ENCODE assay signal across 19 cellular contexts in the genomic region with DNA sequence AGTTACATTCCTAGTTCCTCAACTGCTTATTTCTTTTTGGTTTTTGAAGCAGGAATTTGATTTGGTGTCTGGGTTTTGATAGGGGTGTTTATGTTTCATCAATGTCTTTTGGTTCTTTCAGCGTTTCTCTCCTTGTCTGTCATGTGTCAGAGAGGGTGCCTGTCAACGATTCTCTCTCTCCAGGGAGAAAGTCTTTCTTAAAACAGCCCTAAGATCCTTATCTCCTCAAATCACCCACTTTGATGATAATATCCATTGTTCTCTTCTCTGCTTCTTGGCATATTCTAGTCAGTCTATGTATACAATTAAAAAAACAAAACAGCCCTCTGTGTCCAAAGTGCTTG.
DNase-seq lines count a peak whose midpoint lies in the region; ATAC-seq, FAIRE-seq and TF ChIP-seq lines count a peak whose summit lies in the region.
"Had no signal": no experiment of that assay in that cellular context is flagged by ENCODE, and none has a peak within 500 bp of the region (broad histone marks: within the 10 kb centered on the region; RNA-seq: fewer than 3 reads in every experiment).

No MANE protein-coding gene starts in this region.

- H3K4me1 Mint-ChIP-seq in chondrocyte (ENCODE audit: low read depth): peaks cover 62% of the 10 kb centered on the region
- H3K4me1 Mint-ChIP-seq in neural progenitor cell: peaks cover 36% of the 10 kb centered on the region
- H3K4me1 Mint-ChIP-seq: activated CD4-positive, alpha-beta T cell treated with anti-CD3 and anti-CD28 coated beads, Interleukin-2, amount 10 ng/mL, durations not matched to agents 7 days and 5 days; stimulated activated memory B cell treated with anti-CD40 and anti-IgM and Interleukin-4, amounts not matched to agents 10 μg/mL and 1 μg/mL and 100 μg/mL, for 72 hours had no signal

- no peak for TF ChIP-seq RAD21 in HepG2 (CRISPR knock-in tag; IDR thresholded peaks at IDR 0.05)

- TF ChIP-seq POLR2A in HepG2 (IDR thresholded peaks at IDR 0.05; ENCODE audit: insufficient read depth in 1 of 2, low read depth in 2 of 2, low read length in 2 of 2): no peak
- TF ChIP-seq POLR2A in right lobe of liver (IDR thresholded peaks at IDR 0.05): no peak
- no peak for TF ChIP-seq POLR2A in testis (IDR thresholded peaks at IDR 0.05)

- no peaks in the 10 kb centered on the region for H3K9me3 Mint-ChIP-seq in chondrocyte (ENCODE audit: low read depth)
- no peaks in the 10 kb centered on the region for H3K9me3 Mint-ChIP-seq in neural progenitor cell
- H3K9me3 Mint-ChIP-seq: activated CD4-positive, alpha-beta T cell treated with anti-CD3 and anti-CD28 coated beads, Interleukin-2, amount 10 ng/mL, durations not matched to agents 7 days and 5 days; activated naive CD4-positive, alpha-beta T cell treated with anti-CD3 and anti-CD28 coated beads, Interleukin-2, amount 50 U/mL, for 72 hours had no signal

- H3K9me3 ChIP-seq in HepG2 (ENCODE audit: low read length) (no peaks in the 10 kb centered on the region), right lobe of liver (no peaks in the 10 kb centered on the region), neural progenitor cell (ENCODE audit: low read depth) (no peaks in the 10 kb centered on the region), testis (no peaks in the 10 kb centered on the region)
- H3K9me3 ChIP-seq: HAP-1, neutrophil had no signal

- H3K27me3 ChIP-seq in HepG2 (ENCODE audit: control insufficient read depth in 1 of 2, insufficient read depth in 2 of 2, low read length in 2 of 2): no peaks in the 10 kb centered on the region
- no peaks in the 10 kb centered on the region for H3K27me3 ChIP-seq in right lobe of liver
- H3K27me3 ChIP-seq in neural progenitor cell: no peaks in the 10 kb centered on the region
- H3K27me3 ChIP-seq in brain microvascular endothelial cell (replicated peaks): no peaks in the 10 kb centered on the region
- H3K27me3 ChIP-seq in testis: no peaks in the 10 kb centered on the region
- H3K27me3 ChIP-seq: neutrophil had no signal

- WGBS in HepG2 (ENCODE audit: low lambda C conversion rate): 37% methylated on average over 2 of the region's 2 CpGs
- WGBS in right lobe of liver (ENCODE audit: insufficient coverage, low coverage, low lambda C conversion rate, missing lambda C conversion rate): 44% methylated on average over 2 of the region's 2 CpGs
- 49 to 63% methylated on average over 2 of the region's 2 CpGs for WGBS in testis, 2 donors

- H4K20me1 ChIP-seq in HepG2 (ENCODE audit: insufficient read depth, low read length) (peaks cover 90% of the 10 kb centered on the region), neural progenitor cell (ENCODE audit: low read depth) (peaks cover 100% of the 10 kb centered on the region)

- no peak for DNase-seq in HepG2 (ENCODE audit: low spot score)
- no peak for DNase-seq in right lobe of liver
- DNase-seq in chondrocyte (ENCODE audit: low spot score): no peak
- DNase-seq in neural progenitor cell (ENCODE audit: low spot score): no peak
- DNase-seq in D341Med (ENCODE audit: low spot score): no peak
- DNase-seq in brain microvascular endothelial cell: no peak
- no peak for DNase-seq in testis
- no peak for DNase-seq in NCI-H1105 (lab: John Stamatoyannopoulos, UW)
- DNase-seq: activated CD4-positive, alpha-beta T cell treated with anti-CD3 and anti-CD28 coated beads, Interleukin-2, amount 10 ng/mL, durations not matched to agents 7 days and 5 days; activated T-cell treated with anti-CD3 and anti-CD28 coated beads, Interleukin-2, amount 50 U/mL, for 1 hour; effector memory CD4-positive, alpha-beta T cell; NCI-H1092 treated with DMSO at 0.1 percent for 48 hours; NCI-H446; SIG-M5 had no signal

- H3K4me3 ChIP-seq in HepG2 (replicated peaks in 1 of 3; ENCODE audit: insufficient read depth in 1 of 3, low read depth in 2 of 3, low read length in 3 of 3) (no peak overlapping the region; a peak in 1 of 6 replicates), right lobe of liver (no peak overlapping the region), neural progenitor cell (peak overlapping the region; percentile 11), brain microvascular endothelial cell (ENCODE audit: low read depth, low read length) (no peak overlapping the region), testis (no peak overlapping the region)
- H3K4me3 ChIP-seq: HAP-1 had no signal

- H3K4me3 Mint-ChIP-seq in chondrocyte (ENCODE audit: unreplicated experiment) (peak overlapping the region; percentile 14), neural progenitor cell (no peak overlapping the region)
- H3K4me3 Mint-ChIP-seq: activated CD4-positive, alpha-beta T cell treated with anti-CD3 and anti-CD28 coated beads, Interleukin-2, amount 10 ng/mL, durations not matched to agents 7 days and 5 days; stimulated activated memory B cell treated with anti-CD40 and anti-IgM and Interleukin-4, amounts not matched to agents 10 μg/mL and 1 μg/mL and 100 μg/mL, for 72 hours had no signal

- no peak for TF ChIP-seq EP300 in HepG2 (IDR thresholded peaks at IDR 0.05; ENCODE audit: low read depth in 2 of 2, low read length in 2 of 2)
- no peak for TF ChIP-seq EP300 in HepG2 (CRISPR knock-in tag; IDR thresholded peaks at IDR 0.05; ENCODE audit: borderline replicate concordance)

- H3K27ac Mint-ChIP-seq in chondrocyte (ENCODE audit: unreplicated experiment) (peak overlapping the region; percentile 87), neural progenitor cell (no peak overlapping the region)
- H3K27ac Mint-ChIP-seq: activated CD4-positive, alpha-beta T cell treated with anti-CD3 and anti-CD28 coated beads, Interleukin-2, amount 10 ng/mL, durations not matched to agents 7 days and 5 days; activated naive CD4-positive, alpha-beta T cell treated with anti-CD3 and anti-CD28 coated beads, Interleukin-2, amount 50 U/mL, for 72 hours; stimulated activated memory B cell treated with anti-CD40 and anti-IgM and Interleukin-4, amounts not matched to agents 10 μg/mL and 1 μg/mL and 100 μg/mL, for 72 hours had no signal

- H2AFZ ChIP-seq in HepG2 (ENCODE audit: low read length) (no peak overlapping the region), neural progenitor cell (replicated peaks) (no peak overlapping the region)

- no peak overlapping the region for H3K9ac ChIP-seq in HepG2 (ENCODE audit: insufficient read depth, low read depth, low read length)
- H3K9ac ChIP-seq in neural progenitor cell: no peak overlapping the region

- intact Hi-C loops in HepG2 (cut with micrococcal nuclease; ENCODE audit: unreplicated experiment): no loop called here
- intact Hi-C loops in right lobe of liver (cut with DNase I): loop anchor here in 1 of 2 donors (10.0 kb wide), 1 partner anchor 98 kb away; no protein-coding TSS in a partner anchor
- intact Hi-C loops in testis (cut with DNase I; ENCODE audit: low total_unique reads): no loop called here

- H3K4me2 ChIP-seq in HepG2 (ENCODE audit: low read depth, low read length): peak overlapping the region; percentile 40
- peak overlapping the region; percentile 63 for H3K4me2 ChIP-seq in neural progenitor cell

- peaks cover 65% of the 10 kb centered on the region for H3F3A ChIP-seq in neural progenitor cell (ENCODE audit: low read depth)

- peaks cover 59% of the 10 kb centered on the region for H3K4me1 ChIP-seq in HepG2 (ENCODE audit: insufficient read depth, low read length)
- peaks cover 0 to 41% (median 6%) of the 10 kb centered on the region in 4 donors for H3K4me1 ChIP-seq in right lobe of liver
- peaks cover 47% of the 10 kb centered on the region for H3K4me1 ChIP-seq in neural progenitor cell
- H3K4me1 ChIP-seq in testis: peaks cover 15% of the 10 kb centered on the region

- H3K79me2 ChIP-seq in HepG2 (ENCODE audit: insufficient read depth, low read length) (peaks cover 84% of the 10 kb centered on the region), neural progenitor cell (ENCODE audit: low read depth) (peaks cover 98% of the 10 kb centered on the region)

- no peak for FAIRE-seq in HepG2 (lab: Jason Lieb, UNC)
- FAIRE-seq: small intestine had no signal

- H3K36me3 ChIP-seq in HepG2 (replicated peaks in 1 of 2; ENCODE audit: control insufficient read depth in 1 of 2, insufficient read depth in 2 of 2, low read length in 2 of 2) (peaks cover 0 to 9% of the 10 kb centered on the region in 2 experiments; a peak in 4 of 5 replicates), right lobe of liver (no peaks in the 10 kb centered on the region), neural progenitor cell (no peaks in the 10 kb centered on the region), brain microvascular endothelial cell (replicated peaks) (no peaks in the 10 kb centered on the region), testis (ENCODE audit: low read depth, missing control alignments) (no peaks in the 10 kb centered on the region)
- H3K36me3 ChIP-seq: HAP-1, neutrophil had no signal

- H3K36me3 Mint-ChIP-seq in chondrocyte (ENCODE audit: low read depth) (peaks cover 1% of the 10 kb centered on the region), neural progenitor cell (peaks cover 13% of the 10 kb centered on the region)
- H3K36me3 Mint-ChIP-seq: activated naive CD4-positive, alpha-beta T cell treated with anti-CD3 and anti-CD28 coated beads, Interleukin-2, amount 50 U/mL, for 72 hours; stimulated activated memory B cell treated with anti-CD40 and anti-IgM and Interleukin-4, amounts not matched to agents 10 μg/mL and 1 μg/mL and 100 μg/mL, for 72 hours had no signal

- ATAC-seq in HepG2: no peak
- ATAC-seq in right lobe of liver: no peak
- ATAC-seq: activated naive CD4-positive, alpha-beta T cell treated with anti-CD3 and anti-CD28 coated beads, Interleukin-2, amount 50 U/mL, for 72 hours; stimulated activated memory B cell treated with anti-CD40 and anti-IgM and Interleukin-4, amounts not matched to agents 10 μg/mL and 1 μg/mL and 100 μg/mL, for 72 hours had no signal

- BruUV-seq in HepG2 (replicated peaks; lab: Mats Ljungman, UMichigan): no TSS peak

- CTCF ChIA-PET in HepG2 (lab: Yijun Ruan, JAX; ENCODE audit: low intra/inter-chr PET ratio, low total read pairs): no interaction called here

- in situ Hi-C loops in HepG2 (cut with HindIII; ENCODE audit: extremely low pct_ligation_motif_present, low pct_unique_long_range_greater_than_20kb): no loop called here
- in situ Hi-C loops in brain microvascular endothelial cell (cut with HindIII; ENCODE audit: low pct_ligation_motif_present, low sequenced_read_pairs): no loop called here

- POLR2A ChIA-PET in HepG2 (lab: Yijun Ruan, JAX): no interaction called here

- no peak overlapping the region for H3K27ac ChIP-seq in HepG2 (ENCODE audit: extremely low read length, insufficient read depth, low read length)
- H3K27ac ChIP-seq in right lobe of liver: no peak overlapping the region
- peak overlapping the region; percentile 57 for H3K27ac ChIP-seq in neural progenitor cell
- H3K27ac ChIP-seq in brain microvascular endothelial cell: no peak overlapping the region
- no peak overlapping the region for H3K27ac ChIP-seq in testis

- no peaks in the 10 kb centered on the region for H3K27me3 Mint-ChIP-seq in chondrocyte (ENCODE audit: low read depth)
- H3K27me3 Mint-ChIP-seq in neural progenitor cell (ENCODE audit: insufficient read depth, low read depth): no peaks in the 10 kb centered on the region

- TF ChIP-seq CTCF in HepG2 (CRISPR knock-in tag; IDR thresholded peaks at IDR 0.05) (no peak), right lobe of liver (IDR thresholded peaks at IDR 0.05) (no peak), chondrocyte (IDR thresholded peaks at IDR 0.05) (no peak), neural progenitor cell (IDR thresholded peaks at IDR 0.05) (no peak), brain microvascular endothelial cell (IDR thresholded peaks at IDR 0.05; ENCODE audit: low read depth, low read length, missing control alignments) (no peak), testis (IDR thresholded peaks at IDR 0.05) (no peak)
